17 cellular contexts compared by ENCODE assay signal in genomic region chr12:91139264-91139663, GRCh38. TPM values are rescaled to one million over a fixed set of nuclear protein-coding genes. Genes with fewer than 3 reads are reported as not detected.
DNase-seq lines count a peak whose midpoint lies in the region; ATAC-seq, FAIRE-seq and TF ChIP-seq lines count a peak whose summit lies in the region.
"Had no signal": no experiment of that assay in that cellular context is flagged by ENCODE, and none has a peak within 500 bp of the region (broad histone marks: within the 10 kb centered on the region; RNA-seq: fewer than 3 reads in every experiment).

No MANE protein-coding gene starts in this region.

- FAIRE-seq in pancreas (lab: Jason Lieb, UNC): no peak
- FAIRE-seq: K562 had no signal

- DNase-seq in HCEC 1CT (peak; percentile 81), amniotic epithelial cell (ENCODE audit: low read depth) (peak; percentile 79), glomerular endothelial cell (ENCODE audit: extremely low read depth, low read depth, low spot score) (peak; percentile 12), stomach (no peak), pancreas (no peak), NCI-H446 treated with DMSO at 0.1 percent for 48 hours (lab: John Stamatoyannopoulos, UW) (no peak)
- DNase-seq in activated CD8-positive, alpha-beta memory T cell treated with anti-CD3 and anti-CD28 coated beads, Interleukin-2, amount 50 U/mL, for 4 hours: no peak
- DNase-seq: activated CD4-positive, alpha-beta T cell treated with anti-CD3 and anti-CD28 coated beads, Interleukin-2, amount 50 U/mL, for 1 hour; activated T-cell treated with anti-CD3 and anti-CD28 coated beads, Interleukin-2, amount 50 U/mL, for 1 hour; caudate nucleus; NCI-H1092; ovary; stimulated activated CD4-positive, alpha-beta T cell treated with anti-CD3 and anti-CD28 coated beads, Interleukin-12 subunit alpha, Interleukin-12 subunit beta, amount 100 ng/mL, for 4 hours; stimulated activated naive CD8-positive, alpha-beta T cell treated with anti-CD3 and anti-CD28 coated beads, Interleukin-15, Interleukin-2, amounts not matched to agents 100 U/mL and 50 U/mL, for 24 hours had no signal

- H3K27ac ChIP-seq in stomach (peak overlapping the region in 3 of 5 donors; percentile 44 to 56 (median 53)), pancreas (no peak overlapping the region)

- no peak overlapping the region for H3K4me3 ChIP-seq in stomach
- no peak overlapping the region for H3K4me3 ChIP-seq in pancreas
- H3K4me3 ChIP-seq: K562, ovary had no signal

- TF ChIP-seq POLR2A in stomach (IDR thresholded peaks at IDR 0.05): no peak

- ATAC-seq in pancreas: no peak
- ATAC-seq: activated naive CD4-positive, alpha-beta T cell treated with anti-CD3 and anti-CD28 coated beads, Interleukin-2, amount 50 U/mL, for 72 hours; K562; Right ventricle myocardium inferior; stimulated activated naive CD8-positive, alpha-beta T cell treated with anti-CD3 and anti-CD28 coated beads, Interleukin-15, Interleukin-2, amounts not matched to agents 100 U/mL and 50 U/mL, for 24 hours had no signal

- no peaks in the 10 kb centered on the region for H3K27me3 ChIP-seq in stomach
- H3K27me3 ChIP-seq in pancreas: peaks cover 0 to 6% (median 0%) of the 10 kb centered on the region in 4 donors
- H3K27me3 ChIP-seq: ovary had no signal

- TF ChIP-seq CTCF in stomach (IDR thresholded peaks at IDR 0.05) (no peak), pancreas (IDR thresholded peaks at IDR 0.05) (no peak)

- H3K36me3 ChIP-seq in stomach: no peaks in the 10 kb centered on the region
- H3K36me3 ChIP-seq in pancreas: no peaks in the 10 kb centered on the region
- H3K36me3 ChIP-seq: ovary had no signal

- H3K4me1 ChIP-seq in stomach (peaks cover 6 to 43% (median 19%) of the 10 kb centered on the region in 4 donors), pancreas (peaks cover 0 to 6% (median 0%) of the 10 kb centered on the region in 3 donors)

- TF ChIP-seq EP300 in stomach (IDR thresholded peaks at IDR 0.05): no peak

- H3K9me3 ChIP-seq in stomach: no peaks in the 10 kb centered on the region
- H3K9me3 ChIP-seq in pancreas: no peaks in the 10 kb centered on the region
- H3K9me3 ChIP-seq: ovary had no signal

- intact Hi-C loops in stomach (cut with DNase I; ENCODE audit: low total_unique reads): no loop called here
- intact Hi-C loops in pancreas (cut with DNase I): no loop called here

- 36 to 48% (median 44%) methylated on average over 2 of the region's 2 CpGs for WGBS in stomach, 5 donors
- 60 to 73% methylated on average over 2 of the region's 2 CpGs for WGBS in pancreas, 2 donors

RNA-seq across cellular contexts. Expression of gene LUM, which starts 28.0 kb away (rescaled TPM):
- 0.73 and 1.9 TPM in 2 replicates for total RNA-seq in glomerular endothelial cell
- total RNA-seq in stomach: 100 to 1,000 TPM in 1 of 5 donors, 10 to 100 TPM in 3, 1 to 10 TPM in 1; 7.0 to 486 (median 18.1) TPM
- 10 to 100 TPM in 2 of 3 donors, 1 to 10 TPM in 1; 6.9 to 46.1 (median 39.4) TPM for polyA plus RNA-seq in stomach
- total RNA-seq in pancreas: 100 to 1,000 TPM in 1 of 6 donors, 10 to 100 TPM in 2, 1 to 10 TPM in 3; 5.1 to 164 (median 21.0) TPM
- polyA plus RNA-seq in pancreas: 10 to 100 TPM; 14.3 to 22.4 TPM
- total RNA-seq: activated naive CD4-positive, alpha-beta T cell treated with anti-CD3 and anti-CD28 coated beads, Interleukin-2, amount 50 U/mL, for 72 hours had no signal
- polyA plus RNA-seq: K562 had no signal

RNA-seq across cellular contexts. Expression of gene DCN, which starts 43.4 kb away (rescaled TPM):
- total RNA-seq in glomerular endothelial cell (5.6 and 16.2 TPM in 2 replicates), stomach (1,000 to 10,000 TPM in 1 of 5 donors, 100 to 1,000 TPM in 4; 189 to 1,044 (median 516) TPM), pancreas (100 to 1,000 TPM in 3 of 6 donors, 10 to 100 TPM in 3; 28.9 to 217 (median 99.9) TPM)
- polyA plus RNA-seq in stomach (100 to 1,000 TPM; 145 to 368 (median 223) TPM), pancreas (10 to 100 TPM; 41.1 to 54.5 TPM)
- total RNA-seq: activated naive CD4-positive, alpha-beta T cell treated with anti-CD3 and anti-CD28 coated beads, Interleukin-2, amount 50 U/mL, for 72 hours had no signal

Comparison
In these comparisons a context has a peak if more than half of its experiments do, and no peak if none do; other contexts are left out.
1. DNase-seq: peak in HCEC 1CT (single experiment), amniotic epithelial cell (single experiment) and glomerular endothelial cell (single experiment); none in stomach (single experiment), activated CD8-positive, alpha-beta memory T cell treated with anti-CD3 and anti-CD28 coated beads, Interleukin-2, amount 50 U/mL, for 4 hours (single experiment), pancreas (0 of 6) and NCI-H446 treated with DMSO at 0.1 percent for 48 hours (single experiment).
2. H3K27ac ChIP-seq: peak in stomach (3 of 5); none in pancreas (0 of 4).